In the genomic region with DNA sequence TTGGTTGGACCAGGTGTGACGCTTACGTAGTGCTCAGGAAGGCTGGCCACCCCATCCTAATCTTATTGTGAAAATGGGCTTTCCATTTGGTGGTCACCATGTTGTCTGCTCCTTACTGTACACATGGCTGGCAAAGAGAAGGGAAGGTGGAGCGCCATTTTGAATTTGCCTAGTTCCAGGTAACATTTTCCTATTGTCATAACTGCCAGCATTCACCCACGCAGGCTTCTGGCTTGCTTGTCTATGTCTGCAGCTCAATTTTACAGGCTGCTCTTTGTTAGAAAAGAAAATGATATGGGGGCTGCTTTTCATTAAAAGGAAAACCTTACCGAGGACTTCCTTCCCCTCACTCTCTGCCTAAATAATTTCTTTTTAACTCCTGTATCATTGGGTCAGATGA, we compare ENCODE assay signal across 8 cellular contexts. TPM values are rescaled to one million over a fixed set of nuclear protein-coding genes. Genes with fewer than 3 reads are reported as not detected.
DNase-seq lines count a peak whose midpoint lies in the region; ATAC-seq, FAIRE-seq and TF ChIP-seq lines count a peak whose summit lies in the region.
"Not testable (repeated sequence)": the region's sequence is repeated elsewhere in the genome, so short reads cannot be mapped to it uniquely, and the experiment has no call there.

No MANE protein-coding gene starts in this region.

- H2BK5ac ChIP-seq in neuronal stem cell (ENCODE audit: low read length), result not testable (repeated sequence)

- not testable (repeated sequence) for H2BK15ac ChIP-seq in neuronal stem cell (ENCODE audit: low read length)

- 0 out of 22 replicates have a peak overlapping the region, but pooled peaks of 1 of the 11 experiments have one; percentile 10 for H3K9ac ChIP-seq in BLaER1 treated with 17β-estradiol and CSF1 and Interleukin-3, amounts not matched to agents 10 nM and 100 nM
- not testable (repeated sequence) for H3K9ac ChIP-seq in astrocyte (ENCODE audit: low read length); endothelial cell of umbilical vein (replicated peaks; ENCODE audit: extremely low read depth, insufficient read depth, low read length); neuronal stem cell (ENCODE audit: low read depth, low read length, poor library complexity)

- not testable (repeated sequence) for BruUV-seq in endothelial cell of umbilical vein (replicated peaks; lab: Mats Ljungman, UMichigan)

- not testable (repeated sequence) for H3K23ac ChIP-seq in neuronal stem cell (ENCODE audit: low read depth, low read length, poor library complexity)

- H2BK12ac ChIP-seq in neuronal stem cell (ENCODE audit: low read length), result not testable (repeated sequence)

- ATAC-seq in stimulated activated naive CD8-positive, alpha-beta T cell treated with anti-CD3 and anti-CD28 coated beads, Interleukin-15, amount 100 ng/mL, for 72 hours, result not testable (repeated sequence)

- H3K4me3 Mint-ChIP-seq in HFFc6; activated CD4-positive, alpha-beta memory T cell treated with anti-CD3 and anti-CD28 coated beads for 36 hours; activated naive CD4-positive, alpha-beta T cell treated with anti-CD3 and anti-CD28 coated beads for 36 hours; astrocyte (ENCODE audit: unreplicated experiment): not testable (repeated sequence)
- peak overlapping the region; percentile 66 to 70 for H3K4me3 Mint-ChIP-seq in stimulated activated naive CD8-positive, alpha-beta T cell treated with anti-CD3 and anti-CD28 coated beads, Interleukin-15, amount 100 ng/mL, for 72 hours

- not testable (repeated sequence) for H3K14ac ChIP-seq in neuronal stem cell (ENCODE audit: low read length)

- H3K4me1 ChIP-seq in BLaER1 treated with 17β-estradiol and CSF1 and Interleukin-3, amounts not matched to agents 10 nM and 100 nM, result peaks cover 31 to 50% (median 37%) of the 10 kb centered on the region in 10 experiments
- H3K4me1 ChIP-seq in astrocyte (ENCODE audit: insufficient read depth, low read length) (peaks cover 12% of the 10 kb centered on the region), endothelial cell of umbilical vein (ENCODE audit: control insufficient read depth, extremely low read depth, insufficient read depth, low read length) (peaks cover 17% of the 10 kb centered on the region)
- H3K4me1 ChIP-seq in neuronal stem cell (ENCODE audit: control insufficient read depth in 2 of 2, insufficient read depth in 1 of 2, low read depth in 1 of 2, low read length in 2 of 2), result not testable (repeated sequence)

- WGBS in neuronal stem cell (ENCODE audit: extremely low coverage in 2 of 2, insufficient read length in 2 of 2, insufficient replicate concordance in 1 of 2), 2 donors, result no CpG with 5 or more reads among the region's 5 CpGs

- H3K27ac Mint-ChIP-seq in HFFc6, result peak overlapping the region; percentile 99
- peak overlapping the region; percentile 58 for H3K27ac Mint-ChIP-seq in activated CD4-positive, alpha-beta memory T cell treated with anti-CD3 and anti-CD28 coated beads for 36 hours
- H3K27ac Mint-ChIP-seq in activated naive CD4-positive, alpha-beta T cell treated with anti-CD3 and anti-CD28 coated beads for 36 hours, result peak overlapping the region; percentile 90
- peak overlapping the region; percentile 18 for H3K27ac Mint-ChIP-seq in astrocyte (ENCODE audit: unreplicated experiment)
- H3K27ac Mint-ChIP-seq in stimulated activated naive CD8-positive, alpha-beta T cell treated with anti-CD3 and anti-CD28 coated beads, Interleukin-15, amount 100 ng/mL, for 72 hours, result peak overlapping the region; percentile 89 to 93

- not testable (repeated sequence) for H3K9me1 ChIP-seq in endothelial cell of umbilical vein (replicated peaks; ENCODE audit: control insufficient read depth, extremely low read depth, insufficient read depth, low read length)

- not testable (repeated sequence) for H3K27me3 ChIP-seq in BLaER1 treated with 17β-estradiol and CSF1 and Interleukin-3, amounts not matched to agents 10 nM and 100 nM; astrocyte (ENCODE audit: insufficient read depth, low read length); endothelial cell of umbilical vein (ENCODE audit: control insufficient read depth in 2 of 2, insufficient read depth in 2 of 2, low read length in 2 of 2); neuronal stem cell (ENCODE audit: control insufficient read depth in 3 of 3, insufficient read depth in 3 of 3, low read depth in 1 of 3, low read length in 3 of 3)

- not testable (repeated sequence) for H3K4ac ChIP-seq in neuronal stem cell (ENCODE audit: low read length)

- H3K9me3 ChIP-seq in BLaER1 treated with 17β-estradiol and CSF1 and Interleukin-3, amounts not matched to agents 10 nM and 100 nM (replicated peaks in 1 of 11), result peaks cover 0 to 18% (median 12%) of the 10 kb centered on the region in 11 experiments; a peak in 12 of 22 replicates
- not testable (repeated sequence) for H3K9me3 ChIP-seq in astrocyte (ENCODE audit: insufficient read depth, low read depth, low read length); endothelial cell of umbilical vein (replicated peaks; ENCODE audit: control insufficient read depth, insufficient read depth, low read length); neuronal stem cell (replicated peaks in 1 of 2; ENCODE audit: control insufficient read depth in 2 of 2, insufficient read depth in 1 of 2, low read depth in 1 of 2, low read length in 2 of 2)

- not testable (repeated sequence) for H3K27me3 Mint-ChIP-seq in HFFc6 (ENCODE audit: insufficient read depth); activated CD4-positive, alpha-beta memory T cell treated with anti-CD3 and anti-CD28 coated beads for 36 hours; activated naive CD4-positive, alpha-beta T cell treated with anti-CD3 and anti-CD28 coated beads for 36 hours (ENCODE audit: low read depth); astrocyte (ENCODE audit: low read depth, unreplicated experiment); stimulated activated naive CD8-positive, alpha-beta T cell treated with anti-CD3 and anti-CD28 coated beads, Interleukin-15, amount 100 ng/mL, for 72 hours

- H2AK5ac ChIP-seq in neuronal stem cell (ENCODE audit: low read depth, low read length), result not testable (repeated sequence)

- H3K4me1 Mint-ChIP-seq in HFFc6 (ENCODE audit: low read depth), result peaks cover 31% of the 10 kb centered on the region
- peaks cover 24% of the 10 kb centered on the region for H3K4me1 Mint-ChIP-seq in activated CD4-positive, alpha-beta memory T cell treated with anti-CD3 and anti-CD28 coated beads for 36 hours (ENCODE audit: low read depth)
- H3K4me1 Mint-ChIP-seq in activated naive CD4-positive, alpha-beta T cell treated with anti-CD3 and anti-CD28 coated beads for 36 hours (ENCODE audit: low read depth), result peaks cover 42% of the 10 kb centered on the region
- H3K4me1 Mint-ChIP-seq in astrocyte (ENCODE audit: low read depth, unreplicated experiment), result peaks cover 11% of the 10 kb centered on the region
- H3K4me1 Mint-ChIP-seq in stimulated activated naive CD8-positive, alpha-beta T cell treated with anti-CD3 and anti-CD28 coated beads, Interleukin-15, amount 100 ng/mL, for 72 hours, result peaks cover 49% of the 10 kb centered on the region

- not testable (repeated sequence) for DNase-seq in HFFc6; activated CD4-positive, alpha-beta memory T cell treated with anti-CD3 and anti-CD28 coated beads for 36 hours; activated naive CD4-positive, alpha-beta T cell treated with anti-CD3 and anti-CD28 coated beads for 36 hours; astrocyte (ENCODE audit: low read depth); endothelial cell of umbilical vein (ENCODE audit: low read depth, low spot score); neuronal stem cell (ENCODE audit: low spot score); stimulated activated naive CD8-positive, alpha-beta T cell treated with anti-CD3 and anti-CD28 coated beads, Interleukin-15, amount 100 ng/mL, for 72 hours

- not testable (repeated sequence) for TF ChIP-seq POLR2A in endothelial cell of umbilical vein (IDR thresholded peaks at IDR 0.05; ENCODE audit: low read depth, low read length)

- not testable (repeated sequence) for H4K8ac ChIP-seq in neuronal stem cell (ENCODE audit: low read depth, low read length)

- H3K36me3 ChIP-seq in BLaER1 treated with 17β-estradiol and CSF1 and Interleukin-3, amounts not matched to agents 10 nM and 100 nM; astrocyte (ENCODE audit: insufficient read depth, low read length); endothelial cell of umbilical vein (ENCODE audit: control insufficient read depth in 2 of 2, extremely low read depth in 1 of 2, insufficient read depth in 2 of 2, low read length in 2 of 2); neuronal stem cell (replicated peaks in 1 of 2; ENCODE audit: control insufficient read depth in 2 of 2, insufficient read depth in 2 of 2, low read length in 2 of 2): not testable (repeated sequence)

- not testable (repeated sequence) for H4K91ac ChIP-seq in neuronal stem cell (ENCODE audit: low read depth, low read length, poor library complexity)

- H3K9me3 Mint-ChIP-seq in HFFc6; activated CD4-positive, alpha-beta memory T cell treated with anti-CD3 and anti-CD28 coated beads for 36 hours; activated naive CD4-positive, alpha-beta T cell treated with anti-CD3 and anti-CD28 coated beads for 36 hours; astrocyte (ENCODE audit: unreplicated experiment); stimulated activated naive CD8-positive, alpha-beta T cell treated with anti-CD3 and anti-CD28 coated beads, Interleukin-15, amount 100 ng/mL, for 72 hours: not testable (repeated sequence)

- H2AFZ ChIP-seq in astrocyte (ENCODE audit: low read depth, low read length); endothelial cell of umbilical vein (ENCODE audit: low read depth, low read length): not testable (repeated sequence)
- peak overlapping the region; percentile 23 for H2AFZ ChIP-seq in neuronal stem cell (ENCODE audit: low read length)

- H3K27ac ChIP-seq in BLaER1 treated with 17β-estradiol and CSF1 and Interleukin-3, amounts not matched to agents 10 nM and 100 nM, result peak overlapping the region in 8 of 11 experiments; percentile 3 to 95 (median 88); a peak in 12 of 22 replicates
- not testable (repeated sequence) for H3K27ac ChIP-seq in astrocyte (ENCODE audit: low read depth, low read length); endothelial cell of umbilical vein (ENCODE audit: insufficient read depth, low read depth, low read length); neuronal stem cell (replicated peaks; ENCODE audit: low read length)

- not testable (repeated sequence) for FAIRE-seq in astrocyte (lab: Jason Lieb, UNC)
- FAIRE-seq in endothelial cell of umbilical vein (lab: Jason Lieb, UNC), result peak; percentile 4

- dilution Hi-C loops in endothelial cell of umbilical vein (cut with MboI; ENCODE audit: extremely low pct_ligation_motif_present, low sequenced_read_pairs), result not testable (repeated sequence)

- not testable (repeated sequence) for H2BK120ac ChIP-seq in neuronal stem cell (ENCODE audit: low read depth, low read length)

- H4K20me1 ChIP-seq in BLaER1 treated with 17β-estradiol and CSF1 and Interleukin-3, amounts not matched to agents 10 nM and 100 nM; astrocyte (ENCODE audit: insufficient read depth, low read length); endothelial cell of umbilical vein (replicated peaks; ENCODE audit: control insufficient read depth, extremely low read depth, insufficient read depth, low read length): not testable (repeated sequence)

- not testable (repeated sequence) for H3K36me3 Mint-ChIP-seq in HFFc6 (ENCODE audit: low read depth); activated CD4-positive, alpha-beta memory T cell treated with anti-CD3 and anti-CD28 coated beads for 36 hours; activated naive CD4-positive, alpha-beta T cell treated with anti-CD3 and anti-CD28 coated beads for 36 hours (ENCODE audit: low read depth); astrocyte (ENCODE audit: low read depth, unreplicated experiment)

- peak overlapping the region in 9 of 11 experiments; percentile 32 to 88 (median 76); a peak in 16 of 22 replicates for H3K4me2 ChIP-seq in BLaER1 treated with 17β-estradiol and CSF1 and Interleukin-3, amounts not matched to agents 10 nM and 100 nM
- not testable (repeated sequence) for H3K4me2 ChIP-seq in astrocyte (ENCODE audit: low read length); endothelial cell of umbilical vein (ENCODE audit: insufficient read depth, low read length); neuronal stem cell (ENCODE audit: insufficient read depth, low read length, poor library complexity, severe bottlenecking)

- CTCF ChIA-PET in activated CD4-positive, alpha-beta memory T cell treated with anti-CD3 and anti-CD28 coated beads for 36 hours (lab: Charles Lee), result interaction anchor here (1.7 kb wide), 1 partner anchor 8 kb away, joined by 22 read pairs; no protein-coding TSS in a partner anchor
- CTCF ChIA-PET in activated naive CD4-positive, alpha-beta T cell treated with anti-CD3 and anti-CD28 coated beads for 36 hours (lab: Charles Lee), result interaction anchor here (0.7 to 4.1 kb wide), 5 partner anchors 8 to 100 kb away, joined by 3 to 28 read pairs (median 4); a partner anchor contains a TSS
- CTCF ChIA-PET in endothelial cell of umbilical vein (lab: Charles Lee), result interaction anchor here (2.2 to 4.2 kb wide), 2 partner anchors 8 to 10 kb away, joined by 12 to 27 read pairs; no protein-coding TSS in a partner anchor

- H3K79me2 ChIP-seq in astrocyte (ENCODE audit: insufficient read depth, low read length); endothelial cell of umbilical vein (ENCODE audit: control insufficient read depth, insufficient read depth, low read length): not testable (repeated sequence)

- not testable (repeated sequence) for H3K79me1 ChIP-seq in neuronal stem cell (ENCODE audit: low read depth, low read length)

- POLR2A ChIA-PET in activated CD4-positive, alpha-beta memory T cell treated with anti-CD3 and anti-CD28 coated beads for 36 hours (lab: Charles Lee), result interaction anchor here (1.7 kb wide), 1 partner anchor 11 kb away, joined by 6 read pairs; no protein-coding TSS in a partner anchor
- POLR2A ChIA-PET in endothelial cell of umbilical vein (lab: Charles Lee), result not testable (repeated sequence)

- H3K18ac ChIP-seq in neuronal stem cell (ENCODE audit: low read length), result peak overlapping the region; percentile 28

- intact Hi-C loops in activated CD4-positive, alpha-beta memory T cell treated with anti-CD3 and anti-CD28 coated beads for 36 hours (cut with micrococcal nuclease); activated naive CD4-positive, alpha-beta T cell treated with anti-CD3 and anti-CD28 coated beads for 36 hours (cut with micrococcal nuclease); endothelial cell of umbilical vein (cut with micrococcal nuclease): not testable (repeated sequence)

- TF ChIP-seq CTCF in HFFc6 (IDR thresholded peaks at IDR 0.05); astrocyte (IDR thresholded peaks at IDR 0.05; ENCODE audit: insufficient read depth, low read depth, low read length); endothelial cell of umbilical vein (IDR thresholded peaks at IDR 0.05; ENCODE audit: extremely low read depth in 1 of 2, insufficient read depth in 1 of 2, low read depth in 1 of 2, low read length in 2 of 2): not testable (repeated sequence)

- H3K4me3 ChIP-seq in BLaER1 treated with 17β-estradiol and CSF1 and Interleukin-3, amounts not matched to agents 10 nM and 100 nM; astrocyte (ENCODE audit: insufficient read depth, low read depth, low read length); endothelial cell of umbilical vein (replicated peaks in 1 of 3; ENCODE audit: insufficient read depth in 1 of 3, low read depth in 1 of 3, low read length in 3 of 3); neuronal stem cell (ENCODE audit: low read length in 2 of 2): not testable (repeated sequence)

RNA-seq across cellular contexts. Expression of a gene that starts 12.4 kb away (rescaled TPM):
- total RNA-seq in HFFc6 (2021; fragmentation: NEBNext Ultra II Directional; extraction: Animal tissue kit (Norgen Biotek cat#: 25700)), result 1,000 to 10,000 TPM; 3,909 to 6,151 (median 5,325) TPM
- total RNA-seq in activated CD4-positive, alpha-beta memory T cell treated with anti-CD3 and anti-CD28 coated beads for 36 hours, result 1,000 to 10,000 TPM; 2,535 to 2,567 TPM
- total RNA-seq in activated naive CD4-positive, alpha-beta T cell treated with anti-CD3 and anti-CD28 coated beads for 36 hours, result 1,000 to 10,000 TPM; 1,772 to 1,864 TPM
- 2,866 and 3,439 TPM in 2 replicates for total RNA-seq in astrocyte
- 4,007 and 4,015 TPM in 2 replicates for total RNA-seq in endothelial cell of umbilical vein
- 2,259 and 2,774 TPM in 2 replicates for polyA plus RNA-seq in endothelial cell of umbilical vein
- 4,510 and 5,534 TPM in 2 replicates for polyA plus RNA-seq in endothelial cell of umbilical vein (2011; cell fraction: cytosol; rRNA removed)
- polyA plus RNA-seq in endothelial cell of umbilical vein (2011; cell fraction: nucleus; rRNA removed), result 1,715 and 2,260 TPM in 2 replicates
- polyA plus RNA-seq in endothelial cell of umbilical vein (2012), result 7,506 and 8,473 TPM in 2 replicates
- 359 and 375 TPM in 2 replicates for polyA minus RNA-seq in endothelial cell of umbilical vein
- polyA minus RNA-seq in endothelial cell of umbilical vein (2011; cell fraction: cytosol; rRNA and poly(A)+ RNA removed), result 486 TPM
- 61.1 and 90.1 TPM in 2 replicates for polyA minus RNA-seq in endothelial cell of umbilical vein (2011; cell fraction: nucleus; rRNA and poly(A)+ RNA removed)
- polyA plus RNA-seq in neuronal stem cell (2013, experiment 1 of 2), result 1,798 TPM
- 1,767 TPM for polyA plus RNA-seq in neuronal stem cell (2013, experiment 2 of 2)

RNA-seq across cellular contexts. Expression of a gene that starts 36.9 kb away (rescaled TPM):
- total RNA-seq in HFFc6 (2021; fragmentation: NEBNext Ultra II Directional; extraction: Animal tissue kit (Norgen Biotek cat#: 25700)), result 10 to 100 TPM; 13.5 to 46.2 (median 41.9) TPM
- 10 to 100 TPM; 29.6 to 30.1 TPM for total RNA-seq in activated CD4-positive, alpha-beta memory T cell treated with anti-CD3 and anti-CD28 coated beads for 36 hours
- 10 to 100 TPM; 40.4 to 41.7 TPM for total RNA-seq in activated naive CD4-positive, alpha-beta T cell treated with anti-CD3 and anti-CD28 coated beads for 36 hours
- total RNA-seq in astrocyte (2.6 and 3.2 TPM in 2 replicates), endothelial cell of umbilical vein (0.99 and 1.8 TPM in 2 replicates)
- polyA plus RNA-seq in endothelial cell of umbilical vein, result 0.45 and 1.0 TPM in 2 replicates
- 1.6 and 2.5 TPM in 2 replicates for polyA plus RNA-seq in endothelial cell of umbilical vein (2011; cell fraction: cytosol; rRNA removed)
- polyA plus RNA-seq in endothelial cell of umbilical vein (2011; cell fraction: nucleus; rRNA removed), result 1.1 and 1.3 TPM in 2 replicates
- 1.2 and 1.4 TPM in 2 replicates for polyA plus RNA-seq in endothelial cell of umbilical vein (2012)
- 3.0 TPM in 1 of 2 replicates, not detected in the other for polyA minus RNA-seq in endothelial cell of umbilical vein
- polyA minus RNA-seq in endothelial cell of umbilical vein (2011; cell fraction: cytosol; rRNA and poly(A)+ RNA removed), result 64.7 TPM
- polyA minus RNA-seq in endothelial cell of umbilical vein (2011; cell fraction: nucleus; rRNA and poly(A)+ RNA removed), result 0.34 and 6.1 TPM in 2 replicates
- 11.7 TPM for polyA plus RNA-seq in neuronal stem cell (2013, experiment 1 of 2)
- polyA plus RNA-seq in neuronal stem cell (2013, experiment 2 of 2), result 11.8 TPM

RNA-seq across cellular contexts. Expression of a gene that starts 53.1 kb away (rescaled TPM):
- 100 to 1,000 TPM in 4 of 6 experiments, 10 to 100 TPM in 2; 95.7 to 105 (median 101) TPM for total RNA-seq in HFFc6 (2021; fragmentation: NEBNext Ultra II Directional; extraction: Animal tissue kit (Norgen Biotek cat#: 25700))
- total RNA-seq in activated CD4-positive, alpha-beta memory T cell treated with anti-CD3 and anti-CD28 coated beads for 36 hours, result 10 to 100 TPM; 90.5 to 94.1 TPM
- total RNA-seq in activated naive CD4-positive, alpha-beta T cell treated with anti-CD3 and anti-CD28 coated beads for 36 hours, result 100 to 1,000 TPM; 105 to 109 TPM
- 90.8 and 105 TPM in 2 replicates for total RNA-seq in astrocyte
- total RNA-seq in endothelial cell of umbilical vein, result 75.9 and 78.4 TPM in 2 replicates
- 45.5 and 49.3 TPM in 2 replicates for polyA plus RNA-seq in endothelial cell of umbilical vein
- polyA plus RNA-seq in endothelial cell of umbilical vein (2011; cell fraction: cytosol; rRNA removed), result 64.7 and 67.7 TPM in 2 replicates
- 47.7 and 59.6 TPM in 2 replicates for polyA plus RNA-seq in endothelial cell of umbilical vein (2011; cell fraction: nucleus; rRNA removed)
- polyA plus RNA-seq in endothelial cell of umbilical vein (2012), result 68.6 and 86.9 TPM in 2 replicates
- polyA minus RNA-seq in endothelial cell of umbilical vein, result 78.7 and 80.5 TPM in 2 replicates
- polyA minus RNA-seq in endothelial cell of umbilical vein (2011; cell fraction: cytosol; rRNA and poly(A)+ RNA removed), result 45.5 TPM
- 34.8 and 45.1 TPM in 2 replicates for polyA minus RNA-seq in endothelial cell of umbilical vein (2011; cell fraction: nucleus; rRNA and poly(A)+ RNA removed)
- polyA plus RNA-seq in neuronal stem cell (2013, experiment 1 of 2), result 41.2 TPM
- 37.1 TPM for polyA plus RNA-seq in neuronal stem cell (2013, experiment 2 of 2)

Comparison
In these comparisons a context has a peak if more than half of its experiments do, and no peak if none do; other contexts are left out.
1. H3K27ac Mint-ChIP-seq: peak in every context shown above with its lines; median percentile 99 in HFFc6; 91 in stimulated activated naive CD8-positive, alpha-beta T cell treated with anti-CD3 and anti-CD28 coated beads, Interleukin-15, amount 100 ng/mL, for 72 hours; 90 in activated naive CD4-positive, alpha-beta T cell treated with anti-CD3 and anti-CD28 coated beads for 36 hours; 58 in activated CD4-positive, alpha-beta memory T cell treated with anti-CD3 and anti-CD28 coated beads for 36 hours; 18 in astrocyte.